Comparison of ENCODE assay signal across 22 cellular contexts in genomic region chr14:64943981-64944520, GRCh38. TPM values are rescaled to one million over a fixed set of nuclear protein-coding genes. Genes with fewer than 3 reads are reported as not detected.
DNase-seq lines count a peak whose midpoint lies in the region; ATAC-seq, FAIRE-seq and TF ChIP-seq lines count a peak whose summit lies in the region.
"Had no signal": no experiment of that assay in that cellular context is flagged by ENCODE, and none has a peak within 500 bp of the region (broad histone marks: within the 10 kb centered on the region; RNA-seq: fewer than 3 reads in every experiment).

No MANE protein-coding gene starts in this region.

- intact Hi-C loops in CD4-positive, alpha-beta T cell (cut with DNase I, micrococcal nuclease) = no loop called here
- intact Hi-C loops in kidney (cut with DNase I) = no loop called here

- H3K27me3 Mint-ChIP-seq in CD4-positive, alpha-beta T cell = no peaks in the 10 kb centered on the region
- no peaks in the 10 kb centered on the region for H3K27me3 Mint-ChIP-seq in WTC11 (ENCODE audit: low read depth)

- H3K27ac Mint-ChIP-seq in CD4-positive, alpha-beta T cell = peak overlapping the region; percentile 74
- peak overlapping the region; percentile 34; the same call in 1 of the 2 replicates for H3K27ac Mint-ChIP-seq in WTC11
- H3K27ac Mint-ChIP-seq: mesothelial cell of epicardium; T-helper 2 cell treated with Interferon-gamma antibody and Interleukin-4, amounts not matched to agents 5 μg/mL and 100 μg/mL, for 36 hours had no signal

- H3K4me3 ChIP-seq in kidney (ENCODE audit: low read length in 2 of 2) (no peak overlapping the region), MG63 (no peak overlapping the region)
- H3K4me3 ChIP-seq: coronary artery, sigmoid colon had no signal

- POLR2A ChIA-PET in CD4-positive, alpha-beta T cell (lab: Charles Lee) = interaction anchor here (0.9 to 1.4 kb wide), 2 partner anchors 27 to 29 kb away, joined by 3 to 5 read pairs; partner anchors contain the start of gene CHURC1
- POLR2A ChIA-PET in WTC11 (lab: Charles Lee) = interaction anchor here (0.5 to 0.9 kb wide), 2 partner anchors 70 to 227 kb away, joined by 3 read pairs; no protein-coding TSS in a partner anchor

- H3K36me3 ChIP-seq in kidney (ENCODE audit: control insufficient read depth in 1 of 2, insufficient read depth in 2 of 2, low read length in 2 of 2) (peaks cover 0 to 4% of the 10 kb centered on the region in 2 donors), MG63 (no peaks in the 10 kb centered on the region)

- no peak for FAIRE-seq in kidney (lab: Jason Lieb, UNC)
- FAIRE-seq: GM12891 had no signal

- no peaks in the 10 kb centered on the region for H3K27me3 ChIP-seq in CD4-positive, alpha-beta T cell (ENCODE audit: control insufficient read depth, insufficient read depth, low read length)
- no peaks in the 10 kb centered on the region for H3K27me3 ChIP-seq in MG63
- H3K27me3 ChIP-seq: sigmoid colon had no signal

- TF ChIP-seq CTCF in CD4-positive, alpha-beta T cell (IDR thresholded peaks at IDR 0.05) = no peak
- TF ChIP-seq CTCF in WTC11 (IDR thresholded peaks at IDR 0.05) (no peak), kidney (IDR thresholded peaks at IDR 0.05; ENCODE audit: borderline replicate concordance, extremely low read depth, insufficient read depth) (no peak)

- CTCF ChIA-PET in CD4-positive, alpha-beta T cell (lab: Charles Lee) = interaction anchor here (1.5 kb wide), 1 partner anchor 8 kb away, joined by 3 read pairs; no protein-coding TSS in a partner anchor
- CTCF ChIA-PET in WTC11 (lab: Charles Lee) = interaction anchor here (0.8 to 4.5 kb wide), 4 partner anchors 9 to 43 kb away, joined by 3 to 22 read pairs (median 8); partner anchors contain the start of gene FNTB

- peaks cover 11 to 13% of the 10 kb centered on the region in 2 donors for H3K4me1 ChIP-seq in kidney (ENCODE audit: control insufficient read depth in 1 of 2, insufficient read depth in 1 of 2, low read depth in 1 of 2, low read length in 2 of 2)
- H3K4me1 ChIP-seq: sigmoid colon had no signal

- DNase-seq in DMS 273 (lab: John Stamatoyannopoulos, UW; ENCODE audit: unreplicated experiment) = peak; percentile 19
- DNase-seq in DMS 273 treated with DMSO at 0.1 percent for 48 hours (lab: John Stamatoyannopoulos, UW) = no peak
- no peak for DNase-seq in CD4-positive, alpha-beta T cell
- DNase-seq in WTC11 (ENCODE audit: low spot score) = no peak
- peak; percentile 7 for DNase-seq in kidney
- DNase-seq in MG63 = no peak
- DNase-seq: amygdala, HCEC 1CT, IMR-90, islet precursor cell, SIG-M5, sigmoid colon had no signal

- no peak overlapping the region for H3K27ac ChIP-seq in CD4-positive, alpha-beta T cell (ENCODE audit: low read depth, low read length)
- H3K27ac ChIP-seq in kidney (ENCODE audit: low read depth in 2 of 2, low read length in 2 of 2) = no peak overlapping the region
- H3K27ac ChIP-seq: 22Rv1, coronary artery, sigmoid colon had no signal

- peaks cover 87% of the 10 kb centered on the region for H3K36me3 Mint-ChIP-seq in CD4-positive, alpha-beta T cell (ENCODE audit: low read depth)
- H3K36me3 Mint-ChIP-seq in WTC11 = peaks cover 8% of the 10 kb centered on the region

- no peaks in the 10 kb centered on the region for H3K9me3 ChIP-seq in CD4-positive, alpha-beta T cell (ENCODE audit: control insufficient read depth, low read length)
- no peaks in the 10 kb centered on the region for H3K9me3 ChIP-seq in kidney (ENCODE audit: control insufficient read depth in 1 of 2, low read length in 2 of 2)
- H3K9me3 ChIP-seq in MG63 = no peaks in the 10 kb centered on the region
- H3K9me3 ChIP-seq: sigmoid colon had no signal

- H3K4me1 Mint-ChIP-seq in CD4-positive, alpha-beta T cell (ENCODE audit: low read depth) = peaks cover 78% of the 10 kb centered on the region
- peaks cover 24% of the 10 kb centered on the region for H3K4me1 Mint-ChIP-seq in WTC11

- ATAC-seq in CD4-positive, alpha-beta T cell (ENCODE audit: poor library complexity) = no peak
- ATAC-seq in WTC11 = no peak; the same call in 1 of the 2 replicates
- ATAC-seq in HG02884 (IDR thresholded peaks at IDR 0.05; ENCODE audit: unreplicated experiment) = no peak
- ATAC-seq in HG03457 (IDR thresholded peaks at IDR 0.05; ENCODE audit: unreplicated experiment) = no peak

- H3K9me3 Mint-ChIP-seq in CD4-positive, alpha-beta T cell = no peaks in the 10 kb centered on the region
- no peaks in the 10 kb centered on the region for H3K9me3 Mint-ChIP-seq in WTC11
- H3K9me3 Mint-ChIP-seq: activated T-helper 1 cell treated with anti-CD3 and anti-CD28 coated beads, Interleukin-12 subunit alpha, Interleukin-12 subunit beta, Interleukin-2, Interleukin-4 antibody, amounts not matched to agents 30 ng/mL and 10 ng/mL and 1 ng/mL, durations not matched to agents 14 hours and 24 hours and 36 hours; mesothelial cell of epicardium; T-helper 2 cell treated with Interferon-gamma antibody and Interleukin-4, amounts not matched to agents 5 μg/mL and 100 μg/mL, for 36 hours had no signal

- H3K9ac ChIP-seq in kidney (ENCODE audit: low read length in 2 of 2) = no peak overlapping the region

- H3K4me3 Mint-ChIP-seq in CD4-positive, alpha-beta T cell = no peak overlapping the region
- H3K4me3 Mint-ChIP-seq in WTC11 = no peak overlapping the region
- H3K4me3 Mint-ChIP-seq: activated T-helper 1 cell treated with anti-CD3 and anti-CD28 coated beads, Interleukin-12 subunit alpha, Interleukin-12 subunit beta, Interleukin-2, Interleukin-4 antibody, amounts not matched to agents 30 ng/mL and 10 ng/mL and 1 ng/mL, durations not matched to agents 14 hours and 24 hours and 36 hours; mesothelial cell of epicardium; T-helper 2 cell treated with Interferon-gamma antibody and Interleukin-4, amounts not matched to agents 5 μg/mL and 100 μg/mL, for 36 hours had no signal

TF ChIP-seq in WTC11, 78 proteins besides CTCF, POLR2A, EP300 and RAD21:
- no peak for TF ChIP-seq ZBTB21 (CRISPR knock-in tag; IDR thresholded peaks at IDR 0.05; ENCODE audit: borderline replicate concordance)
- TF ChIP-seq ELF4 (CRISPR knock-in tag; IDR thresholded peaks at IDR 0.05; ENCODE audit: low read depth) = no peak
- no peak for TF ChIP-seq MLX (CRISPR knock-in tag; IDR thresholded peaks at IDR 0.05)
- TF ChIP-seq IRF2 (CRISPR knock-in tag; IDR thresholded peaks at IDR 0.05; ENCODE audit: borderline replicate concordance, low read depth) = no peak
- TF ChIP-seq ZNF317 (CRISPR knock-in tag; IDR thresholded peaks at IDR 0.05; ENCODE audit: borderline replicate concordance, low read depth) = no peak
- TF ChIP-seq ZNF263 (CRISPR knock-in tag; IDR thresholded peaks at IDR 0.05; ENCODE audit: low read depth) = no peak
- no peak for TF ChIP-seq MYBL2 (CRISPR knock-in tag; IDR thresholded peaks at IDR 0.05)
- TF ChIP-seq ZNF232 (CRISPR knock-in tag; IDR thresholded peaks at IDR 0.05) = no peak
- no peak for TF ChIP-seq CREM (CRISPR knock-in tag; IDR thresholded peaks at IDR 0.05)
- no peak for TF ChIP-seq CREB1 (CRISPR knock-in tag; IDR thresholded peaks at IDR 0.05)

RNA-seq across cellular contexts. Expression of gene GPX2, which starts 1.5 kb away (rescaled TPM):
- not detected for total RNA-seq in CD4-positive, alpha-beta T cell
- 0.80 to 1.5 TPM (median 1.0 TPM) in 3 replicates for total RNA-seq in WTC11 (2021)
- total RNA-seq in kidney = 8.4 TPM
- 60.0 TPM for polyA plus RNA-seq in kidney (ENCODE audit: insufficient read depth, low read depth, low replicate concordance)
- not detected in 2 replicates for total RNA-seq in MG63 (2014; rRNA removed; shearing (Covaris generic); ENCODE audit: low replicate concordance)
- total RNA-seq: activated T-helper 1 cell treated with anti-CD3 and anti-CD28 coated beads, Interleukin-12 subunit alpha, Interleukin-12 subunit beta, Interleukin-2, Interleukin-4 antibody, amounts not matched to agents 30 ng/mL and 10 ng/mL and 1 ng/mL, durations not matched to agents 14 hours and 24 hours and 36 hours; epithelial cell of proximal tubule; IMR-90; osteoblast had no signal
- polyA plus RNA-seq: IMR-90 had no signal

RNA-seq across cellular contexts. Expression of gene RAB15, which starts 28.1 kb away (rescaled TPM):
- total RNA-seq in CD4-positive, alpha-beta T cell = 1 to 10 TPM; 2.6 to 3.8 TPM
- total RNA-seq in WTC11 (2021) = 38.4 to 49.1 TPM (median 38.6 TPM) in 3 replicates
- 18.3 TPM for total RNA-seq in kidney
- polyA plus RNA-seq in kidney (ENCODE audit: insufficient read depth, low read depth, low replicate concordance) = 21.7 TPM
- total RNA-seq in MG63 (2014; rRNA removed; shearing (Covaris generic); ENCODE audit: low replicate concordance) = 1.0 and 3.4 TPM in 2 replicates

RNA-seq across cellular contexts. Expression of gene CHURC1, which starts 29.8 kb away (rescaled TPM):
- 10 to 100 TPM; 50.1 to 54.0 TPM for total RNA-seq in CD4-positive, alpha-beta T cell
- 47.3 to 52.4 TPM (median 49.1 TPM) in 3 replicates for total RNA-seq in WTC11 (2021)
- total RNA-seq in kidney = 70.4 TPM
- polyA plus RNA-seq in kidney (ENCODE audit: insufficient read depth, low read depth, low replicate concordance) = 41.0 TPM
- 12.3 and 15.7 TPM in 2 replicates for total RNA-seq in MG63 (2014; rRNA removed; shearing (Covaris generic); ENCODE audit: low replicate concordance)

RNA-seq across cellular contexts. Expression of gene FNTB, which starts 42.6 kb away (rescaled TPM):
- 1 to 10 TPM; 7.5 to 7.9 TPM for total RNA-seq in CD4-positive, alpha-beta T cell
- total RNA-seq in WTC11 (2021) (14.2 to 18.2 TPM (median 17.3 TPM) in 3 replicates), kidney (15.0 TPM)
- polyA plus RNA-seq in kidney (ENCODE audit: insufficient read depth, low read depth, low replicate concordance) = 13.6 TPM
- total RNA-seq in MG63 (2014; rRNA removed; shearing (Covaris generic); ENCODE audit: low replicate concordance) = 0.72 and 5.1 TPM in 2 replicates

Comparison
In these comparisons a context has a peak if more than half of its experiments do, and no peak if none do; other contexts are left out.
1. DNase-seq: peak in DMS 273 (single experiment) and kidney (single experiment); none in DMS 273 treated with DMSO at 0.1 percent for 48 hours (single experiment), CD4-positive, alpha-beta T cell (0 of 10), WTC11 (single experiment) and MG63 (single experiment).